In the genomic region with DNA sequence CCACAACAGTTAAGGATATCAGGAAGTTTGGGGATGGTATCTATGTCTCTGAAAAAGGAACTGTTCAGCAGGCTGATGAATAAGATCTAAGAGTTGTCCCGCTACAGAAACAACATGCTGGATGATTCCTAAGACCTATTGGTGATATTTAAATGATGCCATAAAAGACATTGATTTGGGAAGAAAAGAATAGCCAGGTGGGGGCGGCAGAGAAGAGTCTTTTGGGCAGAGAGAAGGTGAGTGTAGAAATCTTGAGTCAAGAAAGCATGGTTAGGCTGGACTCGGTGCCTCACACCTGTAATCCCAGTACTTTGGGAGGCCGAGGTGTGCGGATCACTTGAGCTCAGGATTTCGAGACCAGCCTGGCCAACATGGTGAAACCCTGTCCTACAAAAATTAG, we compare ENCODE assay signal across 21 cellular contexts.
"Had no signal": no experiment of that assay in that cellular context is flagged by ENCODE, and none has a peak within 500 bp of the region (broad histone marks: within the 10 kb centered on the region; RNA-seq: fewer than 3 reads in every experiment).

No MANE protein-coding gene starts in this region.

- H3K9me3 Mint-ChIP-seq: activated CD4-positive, alpha-beta T cell treated with anti-CD3 and anti-CD28 coated beads, Interleukin-2, amount 10 ng/mL, durations not matched to agents 24 days and 14 days; activated CD8-positive, alpha-beta T cell treated with anti-CD3 and anti-CD28 coated beads for 36 hours had no signal

- H3K27me3 Mint-ChIP-seq: activated CD4-positive, alpha-beta T cell treated with anti-CD3 and anti-CD28 coated beads, Interleukin-2, amount 10 ng/mL, durations not matched to agents 24 days and 14 days; activated CD8-positive, alpha-beta memory T cell treated with anti-CD3 and anti-CD28 coated beads, Interleukin-2, amount 10 ng/mL, durations not matched to agents 7 days and 5 days; activated CD8-positive, alpha-beta T cell treated with anti-CD3 and anti-CD28 coated beads for 36 hours; activated naive CD8-positive, alpha-beta T cell; T-helper 17 cell had no signal

- H3K4me1 Mint-ChIP-seq: activated CD8-positive, alpha-beta memory T cell treated with anti-CD3 and anti-CD28 coated beads, Interleukin-2, amount 10 ng/mL, durations not matched to agents 7 days and 5 days had no signal

- H3K27ac ChIP-seq: adrenal gland, ascending aorta, esophagus muscularis mucosa, gastrocnemius medialis, testis had no signal

- FAIRE-seq: islet of Langerhans had no signal

- H3K4me3 ChIP-seq: adrenal gland, ascending aorta, esophagus muscularis mucosa, gastrocnemius medialis, testis had no signal

- H3K9me3 ChIP-seq: adrenal gland, ascending aorta, esophagus muscularis mucosa, gastrocnemius medialis, testis had no signal

- H3K4me1 ChIP-seq: adrenal gland, ascending aorta, testis had no signal

- DNase-seq: activated CD4-positive, alpha-beta T cell treated with anti-CD3 and anti-CD28 coated beads, Interleukin-2, amount 10 ng/mL, durations not matched to agents 24 days and 14 days; activated CD8-positive, alpha-beta memory T cell treated with anti-CD3 and anti-CD28 coated beads, Interleukin-2, amount 10 ng/mL, durations not matched to agents 7 days and 5 days; activated CD8-positive, alpha-beta T cell treated with anti-CD3 and anti-CD28 coated beads for 36 hours; activated gamma-delta T cell treated with Interleukin-2 at 50 U/mL for 16 hours; activated T-cell treated with anti-CD3 and anti-CD28 coated beads for 4 hours; adrenal gland; central memory CD4-positive, alpha-beta T cell; dermis blood vessel endothelial cell; effector CD8-positive, alpha-beta T cell; hypothalamus; midbrain; occipital lobe; stimulated activated CD4-positive, alpha-beta T cell treated with anti-CD3 and anti-CD28 coated beads, Interleukin-2, amount 100 ng/mL, for 48 hours; T-helper 17 cell; testis; trophoblast cell had no signal

- H3K27me3 ChIP-seq: adrenal gland, ascending aorta, esophagus muscularis mucosa, gastrocnemius medialis, testis had no signal

- H3K4me3 Mint-ChIP-seq: activated CD4-positive, alpha-beta T cell treated with anti-CD3 and anti-CD28 coated beads, Interleukin-2, amount 10 ng/mL, durations not matched to agents 24 days and 14 days; activated CD8-positive, alpha-beta memory T cell treated with anti-CD3 and anti-CD28 coated beads, Interleukin-2, amount 10 ng/mL, durations not matched to agents 7 days and 5 days; activated CD8-positive, alpha-beta T cell treated with anti-CD3 and anti-CD28 coated beads for 36 hours; activated naive CD8-positive, alpha-beta T cell; T-helper 17 cell had no signal

- H3K27ac Mint-ChIP-seq: activated CD4-positive, alpha-beta T cell treated with anti-CD3 and anti-CD28 coated beads, Interleukin-2, amount 10 ng/mL, durations not matched to agents 24 days and 14 days; activated CD8-positive, alpha-beta memory T cell treated with anti-CD3 and anti-CD28 coated beads, Interleukin-2, amount 10 ng/mL, durations not matched to agents 7 days and 5 days; activated CD8-positive, alpha-beta T cell treated with anti-CD3 and anti-CD28 coated beads for 36 hours; activated naive CD8-positive, alpha-beta T cell had no signal
